In the genomic region with DNA sequence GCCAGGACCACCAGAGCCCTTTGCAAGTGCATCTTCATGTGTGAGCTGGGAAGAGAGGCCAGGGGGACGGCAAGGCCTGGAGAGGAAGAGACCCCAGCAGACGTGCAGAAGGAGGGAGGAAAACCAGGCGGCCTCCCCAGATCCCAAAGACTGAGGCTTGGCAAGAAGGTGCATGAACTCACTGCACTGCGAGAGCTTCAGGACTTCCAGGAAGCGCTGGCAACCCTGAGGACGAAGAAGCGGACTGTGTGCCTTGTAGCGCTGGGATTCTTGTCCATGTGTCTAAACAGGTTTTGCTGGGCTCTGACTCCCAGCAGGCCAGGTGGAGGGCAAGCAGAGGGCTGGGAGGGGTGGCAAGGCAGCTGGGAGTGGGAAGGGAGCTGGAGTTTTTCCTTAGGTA, we compare ENCODE assay signal across 1 cellular context.
TF ChIP-seq lines count a peak whose summit lies in the region.

No MANE protein-coding gene starts in this region.

TF ChIP-seq in liver, 16 proteins besides CTCF, POLR2A, EP300 and RAD21 (continued from another document):
- TF ChIP-seq, protein P1, sequence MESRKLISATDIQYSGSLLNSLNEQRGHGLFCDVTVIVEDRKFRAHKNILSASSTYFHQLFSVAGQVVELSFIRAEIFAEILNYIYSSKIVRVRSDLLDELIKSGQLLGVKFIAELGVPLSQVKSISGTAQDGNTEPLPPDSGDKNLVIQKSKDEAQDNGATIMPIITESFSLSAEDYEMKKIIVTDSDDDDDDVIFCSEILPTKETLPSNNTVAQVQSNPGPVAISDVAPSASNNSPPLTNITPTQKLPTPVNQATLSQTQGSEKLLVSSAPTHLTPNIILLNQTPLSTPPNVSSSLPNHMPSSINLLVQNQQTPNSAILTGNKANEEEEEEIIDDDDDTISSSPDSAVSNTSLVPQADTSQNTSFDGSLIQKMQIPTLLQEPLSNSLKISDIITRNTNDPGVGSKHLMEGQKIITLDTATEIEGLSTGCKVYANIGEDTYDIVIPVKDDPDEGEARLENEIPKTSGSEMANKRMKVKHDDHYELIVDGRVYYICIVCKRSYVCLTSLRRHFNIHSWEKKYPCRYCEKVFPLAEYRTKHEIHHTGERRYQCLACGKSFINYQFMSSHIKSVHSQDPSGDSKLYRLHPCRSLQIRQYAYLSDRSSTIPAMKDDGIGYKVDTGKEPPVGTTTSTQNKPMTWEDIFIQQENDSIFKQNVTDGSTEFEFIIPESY (IDR thresholded peaks at IDR 0.05): no peak
- TF ChIP-seq, protein P2, sequence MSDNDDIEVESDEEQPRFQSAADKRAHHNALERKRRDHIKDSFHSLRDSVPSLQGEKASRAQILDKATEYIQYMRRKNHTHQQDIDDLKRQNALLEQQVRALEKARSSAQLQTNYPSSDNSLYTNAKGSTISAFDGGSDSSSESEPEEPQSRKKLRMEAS (IDR thresholded peaks at IDR 0.05): no peak
- TF ChIP-seq FOXA1 (IDR thresholded peaks at IDR 0.05): no peak
